ENCODE assay signal across 29 cellular contexts in the genomic region with DNA sequence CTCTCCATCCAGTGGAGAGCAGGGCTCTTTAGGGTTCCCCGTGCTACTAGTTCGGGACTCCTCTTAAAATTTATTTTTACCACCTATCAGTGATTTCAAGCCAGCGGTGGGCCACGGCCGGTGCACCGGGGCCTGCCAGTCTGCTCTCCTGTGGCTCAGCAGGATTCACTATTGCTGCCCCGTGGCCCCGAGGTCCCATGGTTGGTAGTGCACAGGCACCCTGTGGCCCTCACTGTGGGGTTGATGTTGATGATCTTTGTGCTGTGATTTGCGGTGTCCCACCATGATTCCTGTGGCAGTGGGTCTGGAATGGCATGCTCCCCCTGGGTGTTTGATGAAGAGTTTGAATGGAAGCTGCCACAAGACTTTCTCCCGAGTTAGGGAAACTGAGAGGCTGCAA. TPM values are rescaled to one million over a fixed set of nuclear protein-coding genes. Genes with fewer than 3 reads are reported as not detected.
"Had no signal": no experiment of that assay in that cellular context is flagged by ENCODE, and none has a peak within 500 bp of the region (broad histone marks: within the 10 kb centered on the region; RNA-seq: fewer than 3 reads in every experiment).

No MANE protein-coding gene starts in this region.

- H3K9me3 ChIP-seq: ovary, prostate gland had no signal

- H3K4me3 Mint-ChIP-seq: immature natural killer cell; mesothelial cell of epicardium; naive B cell; nephron; neural crest cell; stimulated activated memory B cell treated with anti-CD40 and anti-IgM and Interleukin-4, amounts not matched to agents 10 μg/mL and 1 μg/mL and 100 μg/mL, for 72 hours; stimulated activated naive CD8-positive, alpha-beta T cell treated with anti-CD3 and anti-CD28 coated beads, Interleukin-15, amount 100 ng/mL, for 72 hours; type B pancreatic cell had no signal

- H3K9me3 Mint-ChIP-seq: neural crest cell; stimulated activated memory B cell treated with anti-CD40 and anti-IgM and Interleukin-4, amounts not matched to agents 10 μg/mL and 1 μg/mL and 100 μg/mL, for 72 hours had no signal

- H3K4me1 Mint-ChIP-seq: immature natural killer cell; naive B cell; stimulated activated memory B cell treated with anti-CD40 and anti-IgM and Interleukin-4, amounts not matched to agents 10 μg/mL and 1 μg/mL and 100 μg/mL, for 72 hours; stimulated activated naive CD8-positive, alpha-beta T cell treated with anti-CD3 and anti-CD28 coated beads, Interleukin-15, amount 100 ng/mL, for 72 hours had no signal

- H3K36me3 Mint-ChIP-seq: immature natural killer cell; naive B cell; stimulated activated memory B cell treated with anti-CD40 and anti-IgM and Interleukin-4, amounts not matched to agents 10 μg/mL and 1 μg/mL and 100 μg/mL, for 72 hours had no signal

- H3K36me3 ChIP-seq: heart left ventricle, left ventricle myocardium inferior, neutrophil, ovary, prostate gland, sigmoid colon, tibial nerve, vagina had no signal

- H3K27ac Mint-ChIP-seq: immature natural killer cell; mesothelial cell of epicardium; naive B cell; nephron; stimulated activated memory B cell treated with anti-CD40 and anti-IgM and Interleukin-4, amounts not matched to agents 10 μg/mL and 1 μg/mL and 100 μg/mL, for 72 hours; stimulated activated naive CD8-positive, alpha-beta T cell treated with anti-CD3 and anti-CD28 coated beads, Interleukin-15, amount 100 ng/mL, for 72 hours; type B pancreatic cell had no signal

- H3K27ac ChIP-seq: heart left ventricle, left ventricle myocardium inferior, neutrophil, ovary, prostate gland, sigmoid colon, tibial nerve, vagina had no signal

- H3K27me3 ChIP-seq: ovary, vagina had no signal

- ATAC-seq: heart left ventricle; right cardiac atrium; stimulated activated memory B cell treated with anti-CD40 and anti-IgM and Interleukin-4, amounts not matched to agents 10 μg/mL and 1 μg/mL and 100 μg/mL, for 72 hours; stimulated activated naive CD8-positive, alpha-beta T cell treated with anti-CD3 and anti-CD28 coated beads, Interleukin-15, amount 100 ng/mL, for 72 hours had no signal

- H3K4me3 ChIP-seq: heart left ventricle, left ventricle myocardium inferior, lung, ovary, prostate gland, sigmoid colon, tibial nerve, vagina had no signal

- H3K4me1 ChIP-seq: heart left ventricle, left ventricle myocardium inferior, prostate gland, sigmoid colon, tibial nerve, vagina had no signal

- DNase-seq: hypothalamus; immature natural killer cell; left ventricle myocardium inferior; mesendoderm; naive B cell; occipital lobe; retina; right cardiac atrium; sigmoid colon; small intestine; stimulated activated CD4-positive, alpha-beta T cell treated with anti-CD3 and anti-CD28 coated beads, Interleukin-1b, Interleukin-23, amount 100 ng/mL, for 48 hours; stimulated activated CD4-positive, alpha-beta T cell treated with anti-CD3 and anti-CD28 coated beads, Interleukin-2, amount 100 ng/mL, for 48 hours; stimulated activated CD4-positive, alpha-beta T cell treated with anti-CD3 and anti-CD28 coated beads, Interleukin-4, amount 100 ng/mL, for 4 hours; stimulated activated CD8-positive, alpha-beta memory T cell treated with anti-CD3 and anti-CD28 coated beads, Interleukin-4, amount 100 ng/mL, for 48 hours; stimulated activated naive CD4-positive, alpha-beta T cell treated with Interleukin-2 at 50 U/mL for 16 hours; stimulated activated naive CD8-positive, alpha-beta T cell treated with anti-CD3 and anti-CD28 coated beads, Interleukin-15, amount 100 ng/mL, for 72 hours; substantia nigra had no signal

RNA-seq across cellular contexts. Expression of gene MEG3, which starts 12.6 kb away (rescaled TPM):
- polyA plus RNA-seq: immature natural killer cell had no signal
